ENCODE assay signal across 37 cellular contexts in genomic region chr9:78607853-78608252, GRCh38.
"Had no signal": no experiment of that assay in that cellular context is flagged by ENCODE, and none has a peak within 500 bp of the region (broad histone marks: within the 10 kb centered on the region; RNA-seq: fewer than 3 reads in every experiment).

No MANE protein-coding gene starts in this region.

- H3K27me3 Mint-ChIP-seq: activated B cell treated with CpG ODN at 0.5 μM for 24 hours; activated CD4-positive, alpha-beta T cell treated with anti-CD3 and anti-CD28 coated beads, Interleukin-2, amount 10 ng/mL, durations not matched to agents 24 days and 14 days; activated CD8-positive, alpha-beta T cell treated with anti-CD3 and anti-CD28 coated beads for 36 hours; activated naive CD8-positive, alpha-beta T cell treated with anti-CD3 and anti-CD28 coated beads for 36 hours; central memory CD8-positive, alpha-beta T cell had no signal

- H3K4me3 ChIP-seq: adrenal gland, body of pancreas, cardiac muscle cell had no signal

- H3K27ac ChIP-seq: adrenal gland, body of pancreas, brain microvascular endothelial cell, cardiac muscle cell, VCaP had no signal

- H3K9me3 Mint-ChIP-seq: activated B cell treated with CpG ODN at 0.5 μM for 24 hours; activated CD4-positive, alpha-beta T cell treated with anti-CD3 and anti-CD28 coated beads, Interleukin-2, amount 10 ng/mL, durations not matched to agents 24 days and 14 days; activated CD8-positive, alpha-beta T cell treated with anti-CD3 and anti-CD28 coated beads for 36 hours; activated naive CD4-positive, alpha-beta T cell treated with anti-CD3 and anti-CD28 coated beads for 36 hours; activated naive CD8-positive, alpha-beta T cell treated with anti-CD3 and anti-CD28 coated beads for 36 hours; activated T-cell treated with anti-CD3 and anti-CD28 coated beads, Interleukin-2, amount 50 U/mL, for 4 hours; activated T-cell treated with anti-CD3 and anti-CD28 coated beads, Interleukin-2, amount 50 U/mL, for 72 hours; activated T-helper 1 cell treated with anti-CD3 and anti-CD28 coated beads, Interleukin-12 subunit alpha, Interleukin-12 subunit beta, Interleukin-2, Interleukin-4 antibody, amounts not matched to agents 30 ng/mL and 10 ng/mL and 1 ng/mL, durations not matched to agents 14 hours and 24 hours and 36 hours; activated T-helper 17 cell treated with anti-CD3 and anti-CD28 coated beads, Interleukin-2, amount 50 U/mL, for 72 hours; T-helper 1 cell treated with Interleukin-12 subunit alpha and Interleukin-12 subunit beta and Interleukin-4 antibody, amounts not matched to agents 30 μg/mL and 1 μg/mL, for 36 hours; T-helper 2 cell treated with Interferon-gamma antibody and Interleukin-4, amounts not matched to agents 5 μg/mL and 100 μg/mL, for 36 hours had no signal

- H3K27me3 ChIP-seq: brain microvascular endothelial cell had no signal

- H3K4me1 ChIP-seq: adrenal gland had no signal

- H3K4me3 Mint-ChIP-seq: activated B cell treated with CpG ODN at 0.5 μM for 24 hours; activated CD4-positive, alpha-beta memory T cell treated with anti-CD3 and anti-CD28 coated beads for 36 hours; activated CD4-positive, alpha-beta T cell treated with anti-CD3 and anti-CD28 coated beads, Interleukin-2, amount 10 ng/mL, durations not matched to agents 24 days and 14 days; activated CD8-positive, alpha-beta T cell treated with anti-CD3 and anti-CD28 coated beads for 36 hours; activated naive CD4-positive, alpha-beta T cell treated with anti-CD3 and anti-CD28 coated beads for 36 hours; activated naive CD8-positive, alpha-beta T cell treated with anti-CD3 and anti-CD28 coated beads for 36 hours; activated T-cell treated with anti-CD3 and anti-CD28 coated beads, Interleukin-2, amount 50 U/mL, for 4 hours; activated T-cell treated with anti-CD3 and anti-CD28 coated beads, Interleukin-2, amount 50 U/mL, for 72 hours; activated T-helper 1 cell treated with anti-CD3 and anti-CD28 coated beads, Interleukin-12 subunit alpha, Interleukin-12 subunit beta, Interleukin-2, Interleukin-4 antibody, amounts not matched to agents 30 ng/mL and 10 ng/mL and 1 ng/mL, durations not matched to agents 14 hours and 24 hours and 36 hours; activated T-helper 17 cell treated with anti-CD3 and anti-CD28 coated beads, Interleukin-2, amount 50 U/mL, for 72 hours; central memory CD8-positive, alpha-beta T cell; T-helper 1 cell treated with Interleukin-12 subunit alpha and Interleukin-12 subunit beta and Interleukin-4 antibody, amounts not matched to agents 30 μg/mL and 1 μg/mL, for 36 hours; T-helper 2 cell treated with Interferon-gamma antibody and Interleukin-4, amounts not matched to agents 5 μg/mL and 100 μg/mL, for 36 hours had no signal

- H3K27ac Mint-ChIP-seq: activated B cell treated with CpG ODN at 0.5 μM for 24 hours; activated CD4-positive, alpha-beta memory T cell treated with anti-CD3 and anti-CD28 coated beads for 36 hours; activated CD4-positive, alpha-beta T cell treated with anti-CD3 and anti-CD28 coated beads, Interleukin-2, amount 10 ng/mL, durations not matched to agents 24 days and 14 days; activated CD8-positive, alpha-beta T cell treated with anti-CD3 and anti-CD28 coated beads for 36 hours; activated naive CD4-positive, alpha-beta T cell treated with anti-CD3 and anti-CD28 coated beads for 36 hours; activated naive CD4-positive, alpha-beta T cell treated with anti-CD3 and anti-CD28 coated beads, Interleukin-2, amount 50 U/mL, for 72 hours; activated naive CD8-positive, alpha-beta T cell treated with anti-CD3 and anti-CD28 coated beads for 36 hours; activated T-cell treated with anti-CD3 and anti-CD28 coated beads, Interleukin-2, amount 50 U/mL, for 72 hours; activated T-helper 1 cell treated with anti-CD3 and anti-CD28 coated beads, Interleukin-12 subunit alpha, Interleukin-12 subunit beta, Interleukin-2, Interleukin-4 antibody, amounts not matched to agents 30 ng/mL and 10 ng/mL and 1 ng/mL, durations not matched to agents 14 hours and 24 hours and 36 hours; activated T-helper 17 cell treated with anti-CD3 and anti-CD28 coated beads, Interleukin-2, amount 50 U/mL, for 72 hours; T-helper 1 cell treated with Interleukin-12 subunit alpha and Interleukin-12 subunit beta and Interleukin-4 antibody, amounts not matched to agents 30 μg/mL and 1 μg/mL, for 36 hours; T-helper 2 cell treated with Interferon-gamma antibody and Interleukin-4, amounts not matched to agents 5 μg/mL and 100 μg/mL, for 36 hours had no signal

- H3K36me3 ChIP-seq: adrenal gland, brain microvascular endothelial cell, cardiac muscle cell had no signal

- DNase-seq: activated B cell treated with CpG ODN at 0.5 μM for 24 hours; activated CD4-positive, alpha-beta memory T cell treated with anti-CD3 and anti-CD28 coated beads for 36 hours; activated CD4-positive, alpha-beta T cell treated with anti-CD3 and anti-CD28 coated beads for 4 hours; activated CD4-positive, alpha-beta T cell treated with anti-CD3 and anti-CD28 coated beads, Interleukin-2, amount 10 ng/mL, durations not matched to agents 24 days and 14 days; activated CD4-positive, alpha-beta T cell treated with anti-CD3 and anti-CD28 coated beads, Interleukin-2, amount 50 U/mL, for 1 hour; activated CD4-positive, alpha-beta T cell treated with anti-CD3 and anti-CD28 coated beads, Interleukin-2, amount 50 U/mL, for 4 hours; activated CD4-positive, CD25-positive, alpha-beta regulatory T cell treated with anti-CD3 and anti-CD28 coated beads, Interleukin-2, amount 50 U/mL, for 72 hours; activated CD8-positive, alpha-beta memory T cell treated with anti-CD3 and anti-CD28 coated beads, Interleukin-2, amount 50 U/mL, for 4 hours; activated CD8-positive, alpha-beta T cell treated with anti-CD3 and anti-CD28 coated beads for 36 hours; activated effector memory CD4-positive, alpha-beta T cell treated with anti-CD3 and anti-CD28 coated beads, Interleukin-2, amount 50 U/mL, for 16 hours; activated gamma-delta T cell treated with Interleukin-2 at 50 U/mL for 16 hours; activated naive CD4-positive, alpha-beta T cell; activated naive CD4-positive, alpha-beta T cell treated with anti-CD3 and anti-CD28 coated beads for 36 hours; activated naive CD4-positive, alpha-beta T cell treated with anti-CD3 and anti-CD28 coated beads, Interleukin-2, amount 50 U/mL, for 16 hours; activated naive CD8-positive, alpha-beta T cell treated with anti-CD3 and anti-CD28 coated beads for 36 hours; activated T-cell treated with anti-CD3 and anti-CD28 coated beads for 4 hours; activated T-cell treated with anti-CD3 and anti-CD28 coated beads, Interleukin-2, amount 50 U/mL, for 1 hour; activated T-cell treated with anti-CD3 and anti-CD28 coated beads, Interleukin-2, amount 50 U/mL, for 4 hours; activated T-cell treated with anti-CD3 and anti-CD28 coated beads, Interleukin-2, amount 50 U/mL, for 72 hours; adrenal gland; amniotic stem cell; aorta; body of pancreas; brain microvascular endothelial cell; caudate nucleus; cerebellar nuclear complex; T-helper 1 cell; T-helper 2 cell; T-helper 9 cell had no signal

- H3K36me3 Mint-ChIP-seq: activated CD4-positive, alpha-beta memory T cell treated with anti-CD3 and anti-CD28 coated beads for 36 hours; activated naive CD4-positive, alpha-beta T cell treated with anti-CD3 and anti-CD28 coated beads, Interleukin-2, amount 50 U/mL, for 72 hours; activated naive CD8-positive, alpha-beta T cell treated with anti-CD3 and anti-CD28 coated beads for 36 hours had no signal

- H3K9me3 ChIP-seq: adrenal gland, body of pancreas had no signal

- H3K4me1 Mint-ChIP-seq: activated B cell treated with CpG ODN at 0.5 μM for 24 hours; activated CD4-positive, alpha-beta T cell treated with anti-CD3 and anti-CD28 coated beads, Interleukin-2, amount 10 ng/mL, durations not matched to agents 24 days and 14 days; activated naive CD8-positive, alpha-beta T cell treated with anti-CD3 and anti-CD28 coated beads for 36 hours; activated T-helper 17 cell treated with anti-CD3 and anti-CD28 coated beads, Interleukin-2, amount 50 U/mL, for 72 hours; central memory CD8-positive, alpha-beta T cell had no signal

- ATAC-seq: activated CD8-positive, alpha-beta T cell treated with anti-CD3 and anti-CD28 coated beads for 36 hours; activated naive CD4-positive, alpha-beta T cell treated with anti-CD3 and anti-CD28 coated beads, Interleukin-2, amount 50 U/mL, for 72 hours; activated T-cell treated with anti-CD3 and anti-CD28 coated beads, Interleukin-2, amount 50 U/mL, for 4 hours; activated T-cell treated with anti-CD3 and anti-CD28 coated beads, Interleukin-2, amount 50 U/mL, for 72 hours; activated T-helper 17 cell treated with anti-CD3 and anti-CD28 coated beads, Interleukin-2, amount 50 U/mL, for 72 hours; body of pancreas had no signal
